15 cellular contexts compared by ENCODE assay signal in the genomic region with DNA sequence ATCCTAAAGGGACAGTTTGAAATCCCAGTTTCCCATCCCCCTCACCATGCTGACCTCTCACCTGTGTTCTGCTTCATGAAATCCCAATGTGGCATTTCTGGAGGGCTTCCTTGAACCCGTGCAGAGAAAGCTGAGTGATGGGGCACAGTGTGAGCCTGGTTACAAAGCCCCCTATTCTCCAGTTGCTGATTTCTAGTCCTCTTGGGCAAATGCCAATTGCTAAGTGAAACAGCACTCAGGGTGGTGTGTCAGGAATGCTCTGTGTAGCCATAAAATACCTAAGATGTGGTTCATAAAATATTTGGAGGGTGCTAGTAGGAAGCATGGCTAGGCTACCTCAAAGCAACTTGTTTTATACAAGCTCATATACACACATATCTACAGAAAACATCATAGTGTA. TPM values are rescaled to one million over a fixed set of nuclear protein-coding genes. Genes with fewer than 3 reads are reported as not detected.
DNase-seq lines count a peak whose midpoint lies in the region; ATAC-seq and TF ChIP-seq lines count a peak whose summit lies in the region.
"Had no signal": no experiment of that assay in that cellular context is flagged by ENCODE, and none has a peak within 500 bp of the region (broad histone marks: within the 10 kb centered on the region; RNA-seq: fewer than 3 reads in every experiment).

No MANE protein-coding gene starts in this region.

- H3K4me3 Mint-ChIP-seq in HFFc6 = no peak overlapping the region
- H3K4me3 Mint-ChIP-seq in activated naive CD4-positive, alpha-beta T cell treated with anti-CD3 and anti-CD28 coated beads, Interleukin-2, amount 10 ng/mL, durations not matched to agents 7 days and 5 days = no peak overlapping the region
- H3K4me3 Mint-ChIP-seq: activated T-helper 1 cell treated with anti-CD3 and anti-CD28 coated beads, Interleukin-12 subunit alpha, Interleukin-12 subunit beta, Interleukin-2, Interleukin-4 antibody, amounts not matched to agents 30 ng/mL and 10 ng/mL and 1 ng/mL, durations not matched to agents 14 hours and 24 hours and 36 hours had no signal

- CTCF ChIA-PET in activated naive CD4-positive, alpha-beta T cell treated with anti-CD3 and anti-CD28 coated beads, Interleukin-2, amount 10 ng/mL, durations not matched to agents 7 days and 5 days (lab: Charles Lee) = no interaction called here

- H3K36me3 Mint-ChIP-seq in HFFc6 (ENCODE audit: low read depth) = no peaks in the 10 kb centered on the region
- no peaks in the 10 kb centered on the region for H3K36me3 Mint-ChIP-seq in activated naive CD4-positive, alpha-beta T cell treated with anti-CD3 and anti-CD28 coated beads, Interleukin-2, amount 10 ng/mL, durations not matched to agents 7 days and 5 days

- H3K27me3 Mint-ChIP-seq in HFFc6 (ENCODE audit: insufficient read depth) = peaks cover 20% of the 10 kb centered on the region
- H3K27me3 Mint-ChIP-seq in activated naive CD4-positive, alpha-beta T cell treated with anti-CD3 and anti-CD28 coated beads, Interleukin-2, amount 10 ng/mL, durations not matched to agents 7 days and 5 days = peaks cover 11% of the 10 kb centered on the region

- DNase-seq in AG08396 (ENCODE audit: low spot score) (peak; percentile 54), HFFc6 (peak; percentile 61), amniotic epithelial cell (ENCODE audit: low read depth) (peak; percentile 28), kidney glomerular epithelial cell (lab: John Stamatoyannopoulos, UW) (peak; percentile 71), SHP77 treated with DMSO at 0.1 percent for 48 hours (lab: John Stamatoyannopoulos, UW) (no peak), Right ventricle myocardium inferior (ENCODE audit: missing footprints) (no peak)
- no peak for DNase-seq in activated naive CD4-positive, alpha-beta T cell treated with anti-CD3 and anti-CD28 coated beads, Interleukin-2, amount 10 ng/mL, durations not matched to agents 7 days and 5 days
- DNase-seq: dermis blood vessel endothelial cell, DND-41, NCI-H1417 treated with DMSO at 0.1 percent for 48 hours, NCI-H524, SHP77 had no signal

- no peak for TF ChIP-seq CTCF in HFFc6 (IDR thresholded peaks at IDR 0.05)

- ATAC-seq in HG03025 (IDR thresholded peaks at IDR 0.05; ENCODE audit: low FRiP score, unreplicated experiment) (no peak), Right ventricle myocardium inferior (no peak)
- ATAC-seq: GM12878 had no signal

- intact Hi-C loops in Right ventricle myocardium inferior (cut with DNase I) = no loop called here

- no peaks in the 10 kb centered on the region for H3K9me3 Mint-ChIP-seq in HFFc6
- H3K9me3 Mint-ChIP-seq in activated naive CD4-positive, alpha-beta T cell treated with anti-CD3 and anti-CD28 coated beads, Interleukin-2, amount 10 ng/mL, durations not matched to agents 7 days and 5 days = no peaks in the 10 kb centered on the region
- H3K9me3 Mint-ChIP-seq: activated T-helper 1 cell treated with anti-CD3 and anti-CD28 coated beads, Interleukin-12 subunit alpha, Interleukin-12 subunit beta, Interleukin-2, Interleukin-4 antibody, amounts not matched to agents 30 ng/mL and 10 ng/mL and 1 ng/mL, durations not matched to agents 14 hours and 24 hours and 36 hours had no signal

- H3K4me1 Mint-ChIP-seq in HFFc6 (ENCODE audit: low read depth) = peaks cover 12% of the 10 kb centered on the region
- no peaks in the 10 kb centered on the region for H3K4me1 Mint-ChIP-seq in activated naive CD4-positive, alpha-beta T cell treated with anti-CD3 and anti-CD28 coated beads, Interleukin-2, amount 10 ng/mL, durations not matched to agents 7 days and 5 days

- H3K27ac Mint-ChIP-seq in HFFc6 = no peak overlapping the region
- H3K27ac Mint-ChIP-seq in activated naive CD4-positive, alpha-beta T cell treated with anti-CD3 and anti-CD28 coated beads, Interleukin-2, amount 10 ng/mL, durations not matched to agents 7 days and 5 days = no peak overlapping the region
- H3K27ac Mint-ChIP-seq: activated T-helper 1 cell treated with anti-CD3 and anti-CD28 coated beads, Interleukin-12 subunit alpha, Interleukin-12 subunit beta, Interleukin-2, Interleukin-4 antibody, amounts not matched to agents 30 ng/mL and 10 ng/mL and 1 ng/mL, durations not matched to agents 14 hours and 24 hours and 36 hours had no signal

RNA-seq across cellular contexts. Expression of gene SUSD4, which starts 32.0 kb away (rescaled TPM):
- under 1 TPM; 0.33 to 0.96 (median 0.70) TPM for total RNA-seq in HFFc6 (2021; fragmentation: NEBNext Ultra II Directional; extraction: Animal tissue kit (Norgen Biotek cat#: 25700))
- total RNA-seq in Right ventricle myocardium inferior = 8.7 TPM
- total RNA-seq: activated T-helper 1 cell treated with anti-CD3 and anti-CD28 coated beads, Interleukin-12 subunit alpha, Interleukin-12 subunit beta, Interleukin-2, Interleukin-4 antibody, amounts not matched to agents 30 ng/mL and 10 ng/mL and 1 ng/mL, durations not matched to agents 14 hours and 24 hours and 36 hours had no signal

Comparison
In these comparisons a context has a peak if more than half of its experiments do, and no peak if none do; other contexts are left out.
1. DNase-seq: peak in AG08396 (single experiment), HFFc6 (single experiment), amniotic epithelial cell (single experiment) and kidney glomerular epithelial cell (single experiment); none in SHP77 treated with DMSO at 0.1 percent for 48 hours (single experiment), activated naive CD4-positive, alpha-beta T cell treated with anti-CD3 and anti-CD28 coated beads, Interleukin-2, amount 10 ng/mL, durations not matched to agents 7 days and 5 days (single experiment) and Right ventricle myocardium inferior (single experiment).